Comparison of ENCODE assay signal across 33 cellular contexts in genomic region chr17:82323514-82324234, GRCh38. TPM values are rescaled to one million over a fixed set of nuclear protein-coding genes. Genes with fewer than 3 reads are reported as not detected.
DNase-seq lines count a peak whose midpoint lies in the region; ATAC-seq and TF ChIP-seq lines count a peak whose summit lies in the region.
"Had no signal": no experiment of that assay in that cellular context is flagged by ENCODE, and none has a peak within 500 bp of the region (broad histone marks: within the 10 kb centered on the region; RNA-seq: fewer than 3 reads in every experiment).

No MANE protein-coding gene starts in this region.

- peak overlapping the region; percentile 87 for H3K27ac Mint-ChIP-seq in activated T-cell treated with anti-CD3 and anti-CD28 coated beads, Interleukin-2, amount 50 U/mL, for 72 hours
- H3K27ac Mint-ChIP-seq in activated T-helper 2 cell treated with anti-CD3 and anti-CD28 coated beads, Interferon-gamma antibody, Interleukin-2, Interleukin-4, amounts not matched to agents 10 μg/mL and 5 μg/mL and 100 μg/mL, durations not matched to agents 14 hours and 24 hours and 36 hours: no peak overlapping the region
- H3K27ac Mint-ChIP-seq: activated CD4-positive, alpha-beta T cell treated with anti-CD3 and anti-CD28 coated beads, Interleukin-2, amount 10 ng/mL, durations not matched to agents 7 days and 5 days; B cell had no signal

- H3K4me1 ChIP-seq in HEK293 (ENCODE audit: control insufficient read depth, insufficient read depth, low read length): peaks cover 6% of the 10 kb centered on the region; the same call in 1 of the 2 replicates
- H3K4me1 ChIP-seq in lower lobe of right lung: peaks cover 8% of the 10 kb centered on the region

- H3K27me3 Mint-ChIP-seq in activated T-cell treated with anti-CD3 and anti-CD28 coated beads, Interleukin-2, amount 50 U/mL, for 72 hours (ENCODE audit: low read depth): no peaks in the 10 kb centered on the region
- no peaks in the 10 kb centered on the region for H3K27me3 Mint-ChIP-seq in activated T-helper 2 cell treated with anti-CD3 and anti-CD28 coated beads, Interferon-gamma antibody, Interleukin-2, Interleukin-4, amounts not matched to agents 10 μg/mL and 5 μg/mL and 100 μg/mL, durations not matched to agents 14 hours and 24 hours and 36 hours (ENCODE audit: low read depth)
- H3K27me3 Mint-ChIP-seq: activated CD4-positive, alpha-beta T cell treated with anti-CD3 and anti-CD28 coated beads, Interleukin-2, amount 10 ng/mL, durations not matched to agents 7 days and 5 days had no signal

- H3K4me3 Mint-ChIP-seq in activated T-cell treated with anti-CD3 and anti-CD28 coated beads, Interleukin-2, amount 50 U/mL, for 72 hours: peak overlapping the region; percentile 79 to 85
- H3K4me3 Mint-ChIP-seq in activated T-helper 2 cell treated with anti-CD3 and anti-CD28 coated beads, Interferon-gamma antibody, Interleukin-2, Interleukin-4, amounts not matched to agents 10 μg/mL and 5 μg/mL and 100 μg/mL, durations not matched to agents 14 hours and 24 hours and 36 hours (ENCODE audit: low read depth): peak overlapping the region; percentile 42
- H3K4me3 Mint-ChIP-seq: activated CD4-positive, alpha-beta T cell treated with anti-CD3 and anti-CD28 coated beads, Interleukin-2, amount 10 ng/mL, durations not matched to agents 7 days and 5 days; B cell; neural progenitor cell had no signal

- peaks cover 6 to 14% of the 10 kb centered on the region in 2 donors for H3K36me3 Mint-ChIP-seq in activated T-cell treated with anti-CD3 and anti-CD28 coated beads, Interleukin-2, amount 50 U/mL, for 72 hours (ENCODE audit: insufficient read depth in 2 of 2)
- H3K36me3 Mint-ChIP-seq in activated T-helper 2 cell treated with anti-CD3 and anti-CD28 coated beads, Interferon-gamma antibody, Interleukin-2, Interleukin-4, amounts not matched to agents 10 μg/mL and 5 μg/mL and 100 μg/mL, durations not matched to agents 14 hours and 24 hours and 36 hours (ENCODE audit: low read depth): peaks cover 10% of the 10 kb centered on the region
- H3K36me3 Mint-ChIP-seq: neural progenitor cell had no signal

- intact Hi-C loops in activated T-helper 2 cell treated with anti-CD3 and anti-CD28 coated beads, Interferon-gamma antibody, Interleukin-2, Interleukin-4, amounts not matched to agents 10 μg/mL and 5 μg/mL and 100 μg/mL, durations not matched to agents 14 hours and 24 hours and 36 hours (cut with micrococcal nuclease): loop anchor here (5.0 kb wide), 1 partner anchor 81 kb away; no protein-coding TSS in a partner anchor
- intact Hi-C loops in lower lobe of right lung (cut with DNase I): no loop called here

- H3K9me3 Mint-ChIP-seq in activated T-cell treated with anti-CD3 and anti-CD28 coated beads, Interleukin-2, amount 50 U/mL, for 72 hours: no peaks in the 10 kb centered on the region
- no peaks in the 10 kb centered on the region for H3K9me3 Mint-ChIP-seq in activated T-helper 2 cell treated with anti-CD3 and anti-CD28 coated beads, Interferon-gamma antibody, Interleukin-2, Interleukin-4, amounts not matched to agents 10 μg/mL and 5 μg/mL and 100 μg/mL, durations not matched to agents 14 hours and 24 hours and 36 hours
- H3K9me3 Mint-ChIP-seq: activated CD4-positive, alpha-beta T cell treated with anti-CD3 and anti-CD28 coated beads, Interleukin-2, amount 10 ng/mL, durations not matched to agents 7 days and 5 days; neural progenitor cell had no signal

- POLR2A ChIA-PET in HEK293 (lab: Yijun Ruan, JAX): interaction anchor here (0.6 kb wide), 1 partner anchor 409 kb away, joined by 3 read pairs; no protein-coding TSS in a partner anchor

- TF ChIP-seq CTCF in HEK293 (tag by site-specific recombination; IDR thresholded peaks at IDR 0.05): no peak
- no peak for TF ChIP-seq CTCF in lower lobe of right lung (IDR thresholded peaks at IDR 0.05)

- no peaks in the 10 kb centered on the region for H3K9me3 ChIP-seq in HEK293 (ENCODE audit: control insufficient read depth, insufficient read depth, low read depth, low read length)
- H3K9me3 ChIP-seq in lower lobe of right lung: no peaks in the 10 kb centered on the region
- H3K9me3 ChIP-seq: HAP-1, transverse colon had no signal

- H3K36me3 ChIP-seq in HEK293 (ENCODE audit: control insufficient read depth in 2 of 2, insufficient read depth in 1 of 2, low read length in 2 of 2) (no peaks in the 10 kb centered on the region), lower lobe of right lung (peaks cover 7% of the 10 kb centered on the region)
- H3K36me3 ChIP-seq: brain microvascular endothelial cell, HAP-1, neural progenitor cell, transverse colon, WERI-Rb-1 had no signal

- H3K27ac ChIP-seq in HEK293 (ENCODE audit: extremely low read depth, low read depth, low read length): no peak overlapping the region
- no peak overlapping the region for H3K27ac ChIP-seq in lower lobe of right lung
- H3K27ac ChIP-seq: brain microvascular endothelial cell, neural progenitor cell, skin epidermis, WERI-Rb-1 had no signal

- H3K4me3 ChIP-seq in HEK293 (ENCODE audit: low read depth, low read length): no peak overlapping the region
- no peak overlapping the region for H3K4me3 ChIP-seq in lower lobe of right lung
- H3K4me3 ChIP-seq: HAP-1, neural progenitor cell, skin epidermis, transverse colon had no signal

- no peaks in the 10 kb centered on the region for H3K27me3 ChIP-seq in lower lobe of right lung (ENCODE audit: low read depth)

- CTCF ChIA-PET in HEK293 (lab: Yijun Ruan, JAX): interaction anchor here (0.5 to 1.7 kb wide), 3 partner anchors 21 to 87 kb away, joined by 3 to 4 read pairs (median 3); no protein-coding TSS in a partner anchor

- no peak for DNase-seq in activated T-cell treated with anti-CD3 and anti-CD28 coated beads, Interleukin-2, amount 50 U/mL, for 72 hours
- no peak for DNase-seq in activated T-cell treated with anti-CD3 and anti-CD28 coated beads, Interleukin-2, amount 50 U/mL, for 48 hours
- DNase-seq in activated T-helper 2 cell treated with anti-CD3 and anti-CD28 coated beads, Interferon-gamma antibody, Interleukin-2, Interleukin-4, amounts not matched to agents 10 μg/mL and 5 μg/mL and 100 μg/mL, durations not matched to agents 14 hours and 24 hours and 36 hours (ENCODE audit: low spot score): no peak
- peak; percentile 33 for DNase-seq in stimulated activated CD8-positive, alpha-beta memory T cell treated with anti-CD3 and anti-CD28 coated beads, Interleukin-4, amount 100 ng/mL, for 48 hours
- DNase-seq in lower lobe of right lung (no peak), SHP77 (lab: John Stamatoyannopoulos, UW) (no peak)
- DNase-seq: ACHN; activated CD4-positive, alpha-beta T cell treated with anti-CD3 and anti-CD28 coated beads, Interleukin-2, amount 10 ng/mL, durations not matched to agents 7 days and 5 days; activated effector memory CD4-positive, alpha-beta T cell treated with anti-CD3 and anti-CD28 coated beads, Interleukin-2, amount 50 U/mL, for 16 hours; amygdala; brain microvascular endothelial cell; cerebellar nuclear complex; DMS153; left ventricle myocardium superior; NCI-H1417 treated with DMSO at 0.1 percent for 48 hours; NCI-H2029 treated with DMSO at 0.1 percent for 48 hours; NCI-H526 treated with DMSO at 0.1 percent for 48 hours; SHP77 treated with DMSO at 0.1 percent for 48 hours; stimulated activated CD4-positive, alpha-beta T cell treated with anti-CD3 and anti-CD28 coated beads, Interleukin-1b, Interleukin-23, amount 100 ng/mL, for 48 hours; T1000; WERI-Rb-1 had no signal

- no peak for ATAC-seq in activated T-cell treated with anti-CD3 and anti-CD28 coated beads, Interleukin-2, amount 50 U/mL, for 72 hours (replicated peaks in 1 of 2)
- ATAC-seq in GM18498 (IDR thresholded peaks at IDR 0.05; ENCODE audit: unreplicated experiment) (no peak), lower lobe of right lung (no peak)
- ATAC-seq: left ventricle myocardium superior had no signal

- H3K4me1 Mint-ChIP-seq in activated T-cell treated with anti-CD3 and anti-CD28 coated beads, Interleukin-2, amount 50 U/mL, for 72 hours (ENCODE audit: low read depth): peaks cover 24% of the 10 kb centered on the region
- H3K4me1 Mint-ChIP-seq in activated T-helper 2 cell treated with anti-CD3 and anti-CD28 coated beads, Interferon-gamma antibody, Interleukin-2, Interleukin-4, amounts not matched to agents 10 μg/mL and 5 μg/mL and 100 μg/mL, durations not matched to agents 14 hours and 24 hours and 36 hours (ENCODE audit: low read depth): peaks cover 28% of the 10 kb centered on the region

TF ChIP-seq in HEK293, 187 proteins besides CTCF, POLR2A, EP300 and RAD21 (continues in another document):
- TF ChIP-seq GLIS2 (tag by site-specific recombination; IDR thresholded peaks at IDR 0.05): peak; percentile 55; the same call in 1 of the 2 replicates
- TF ChIP-seq SP2 (tag by site-specific recombination; IDR thresholded peaks at IDR 0.05): peak; percentile 9; the same call in 1 of the 2 replicates

RNA-seq across cellular contexts. Expression of gene CD7, which starts 6.3 kb away (rescaled TPM):
- total RNA-seq in activated T-cell treated with anti-CD3 and anti-CD28 coated beads, Interleukin-2, amount 50 U/mL, for 72 hours: 1,000 to 10,000 TPM in 1 of 2 donors, 100 to 1,000 TPM in 1; 845 to 1,007 TPM
- 345 and 351 TPM in 2 replicates for total RNA-seq in activated T-helper 2 cell treated with anti-CD3 and anti-CD28 coated beads, Interferon-gamma antibody, Interleukin-2, Interleukin-4, amounts not matched to agents 10 μg/mL and 5 μg/mL and 100 μg/mL, durations not matched to agents 14 hours and 24 hours and 36 hours
- 7.1 TPM for total RNA-seq in lower lobe of right lung
- total RNA-seq: dermis microvascular lymphatic vessel endothelial cell, fibroblast of villous mesenchyme had no signal

RNA-seq across cellular contexts. Expression of gene SECTM1, which starts 9.9 kb away (rescaled TPM):
- total RNA-seq in activated T-cell treated with anti-CD3 and anti-CD28 coated beads, Interleukin-2, amount 50 U/mL, for 72 hours: 10 to 100 TPM in 1 of 2 donors, 1 to 10 TPM in 1; 3.3 to 12.6 TPM
- total RNA-seq in activated T-helper 2 cell treated with anti-CD3 and anti-CD28 coated beads, Interferon-gamma antibody, Interleukin-2, Interleukin-4, amounts not matched to agents 10 μg/mL and 5 μg/mL and 100 μg/mL, durations not matched to agents 14 hours and 24 hours and 36 hours: 2.7 and 3.7 TPM in 2 replicates
- 44.5 TPM for total RNA-seq in lower lobe of right lung

RNA-seq across cellular contexts. Expression of gene TEX19, which starts 35.4 kb away (rescaled TPM):
- under 1 TPM in 1 of 2 donors, not detected in 1; 0.17 TPM for total RNA-seq in activated T-cell treated with anti-CD3 and anti-CD28 coated beads, Interleukin-2, amount 50 U/mL, for 72 hours
- not detected in 2 replicates for total RNA-seq in activated T-helper 2 cell treated with anti-CD3 and anti-CD28 coated beads, Interferon-gamma antibody, Interleukin-2, Interleukin-4, amounts not matched to agents 10 μg/mL and 5 μg/mL and 100 μg/mL, durations not matched to agents 14 hours and 24 hours and 36 hours
- not detected for total RNA-seq in lower lobe of right lung
- total RNA-seq: B cell, dermis microvascular lymphatic vessel endothelial cell, esophagus mucosa, fibroblast of villous mesenchyme, left ventricle myocardium superior, mesenteric fat pad, subcutaneous adipose tissue, transverse colon had no signal

RNA-seq across cellular contexts. Expression of gene UTS2R, which starts 47.9 kb away (rescaled TPM):
- under 1 TPM in 1 of 2 donors, not detected in 1; 0.46 TPM for total RNA-seq in activated T-cell treated with anti-CD3 and anti-CD28 coated beads, Interleukin-2, amount 50 U/mL, for 72 hours
- total RNA-seq in activated T-helper 2 cell treated with anti-CD3 and anti-CD28 coated beads, Interferon-gamma antibody, Interleukin-2, Interleukin-4, amounts not matched to agents 10 μg/mL and 5 μg/mL and 100 μg/mL, durations not matched to agents 14 hours and 24 hours and 36 hours: 0.18 TPM in 1 of 2 replicates, not detected in the other
- total RNA-seq in lower lobe of right lung: not detected
- total RNA-seq: activated CD4-positive, alpha-beta T cell treated with anti-CD3 and anti-CD28 coated beads, Interleukin-2, amount 10 ng/mL, durations not matched to agents 7 days and 5 days; B cell; dermis microvascular lymphatic vessel endothelial cell; esophagus mucosa; fibroblast of villous mesenchyme; mesenteric fat pad; subcutaneous adipose tissue had no signal

RNA-seq across cellular contexts. Expression of gene CSNK1D, which starts 50.2 kb away (rescaled TPM):
- total RNA-seq in activated T-cell treated with anti-CD3 and anti-CD28 coated beads, Interleukin-2, amount 50 U/mL, for 72 hours: 100 to 1,000 TPM; 166 to 170 TPM
- total RNA-seq in activated T-helper 2 cell treated with anti-CD3 and anti-CD28 coated beads, Interferon-gamma antibody, Interleukin-2, Interleukin-4, amounts not matched to agents 10 μg/mL and 5 μg/mL and 100 μg/mL, durations not matched to agents 14 hours and 24 hours and 36 hours: 139 and 151 TPM in 2 replicates
- total RNA-seq in lower lobe of right lung: 146 TPM

Comparison
In these comparisons a context has a peak if more than half of its experiments do, and no peak if none do; other contexts are left out.
1. RNA of gene CD7, which starts 6.3 kb away (total RNA-seq): 845 to 1,007 TPM in activated T-cell treated with anti-CD3 and anti-CD28 coated beads, Interleukin-2, amount 50 U/mL, for 72 hours and 345 to 351 TPM in activated T-helper 2 cell treated with anti-CD3 and anti-CD28 coated beads, Interferon-gamma antibody, Interleukin-2, Interleukin-4, amounts not matched to agents 10 μg/mL and 5 μg/mL and 100 μg/mL, durations not matched to agents 14 hours and 24 hours and 36 hours; 7.1 TPM in lower lobe of right lung (single experiment); every median in the first group is over 10 times any median in the second.